ENCODE assay signal across 3 cellular contexts in the genomic region with DNA sequence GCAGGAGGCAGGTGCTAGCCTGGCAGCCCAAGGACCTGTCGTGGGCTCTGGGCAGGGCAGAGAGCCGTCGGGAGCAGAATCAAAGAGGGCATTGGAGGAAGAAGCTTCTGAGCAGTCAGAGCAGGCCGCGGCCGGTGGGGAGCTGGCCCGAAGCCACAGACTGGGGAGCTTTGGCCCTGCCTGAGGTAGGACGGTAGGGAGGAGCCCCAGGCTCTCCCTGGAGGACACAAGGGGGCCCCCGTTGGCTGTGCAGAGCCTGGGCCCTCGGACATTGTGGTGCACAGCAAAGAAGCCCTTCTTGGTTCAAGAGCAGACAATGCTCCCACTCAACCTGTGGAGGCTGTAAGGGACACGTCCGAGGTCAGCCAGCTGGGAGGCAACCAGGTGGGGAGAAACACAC. TPM values are rescaled to one million over a fixed set of nuclear protein-coding genes. Genes with fewer than 3 reads are reported as not detected.
"Had no signal": no experiment of that assay in that cellular context is flagged by ENCODE, and none has a peak within 500 bp of the region (broad histone marks: within the 10 kb centered on the region; RNA-seq: fewer than 3 reads in every experiment).

No MANE protein-coding gene starts in this region.

RNA-seq across cellular contexts. Expression of a gene that starts 5.9 kb away (rescaled TPM):
- polyA plus RNA-seq: immature natural killer cell had no signal

RNA-seq across cellular contexts. Expression of a gene that starts 10.1 kb away (rescaled TPM):
- total RNA-seq: lung microvascular endothelial cell had no signal
- polyA plus RNA-seq: keratinocyte had no signal
